8 cellular contexts compared by ENCODE assay signal in the genomic region with DNA sequence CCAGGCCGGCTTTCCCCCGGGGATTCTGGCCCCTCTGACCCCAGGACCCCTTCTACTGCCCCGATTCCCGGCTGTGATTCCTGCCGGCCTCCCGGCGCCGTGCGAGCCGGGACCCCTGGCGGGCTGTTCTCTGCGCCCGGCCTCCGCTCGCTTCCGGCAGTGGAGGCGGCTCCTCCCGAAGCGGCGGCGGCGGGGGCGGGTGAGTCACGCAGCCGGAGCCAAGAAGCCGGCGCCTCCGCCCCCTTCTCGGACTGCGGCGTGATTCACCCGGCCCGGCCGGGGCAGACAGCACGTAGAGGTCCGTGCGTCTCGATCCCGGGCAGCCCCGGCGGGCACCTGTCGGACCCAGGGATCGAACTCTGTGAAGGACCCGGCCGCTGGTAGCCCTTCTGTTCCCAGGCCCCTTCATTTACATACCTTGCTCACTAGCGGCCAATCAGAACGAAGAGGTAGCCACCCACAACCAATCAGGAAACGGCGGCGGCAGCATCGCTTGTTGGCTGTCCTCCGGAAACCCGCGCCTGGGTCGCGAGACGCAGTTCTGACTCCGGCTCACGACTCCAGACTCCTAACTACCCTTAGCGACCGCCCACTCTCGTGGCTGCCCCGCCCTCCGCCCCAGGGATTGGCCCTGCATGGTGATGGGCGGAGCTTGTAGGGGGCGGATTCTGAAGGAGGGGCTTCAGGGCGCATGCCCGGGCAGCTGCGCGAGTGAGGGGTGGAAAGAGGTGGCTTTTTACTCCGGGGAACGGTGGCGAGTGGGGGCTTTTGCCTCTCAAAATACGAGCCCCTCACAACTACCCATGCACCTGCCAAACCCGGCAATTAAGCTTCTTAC. TPM values are rescaled to one million over a fixed set of nuclear protein-coding genes. Genes with fewer than 3 reads are reported as not detected.
DNase-seq lines count a peak whose midpoint lies in the region; ATAC-seq, FAIRE-seq and TF ChIP-seq lines count a peak whose summit lies in the region.

SERTAD1 (minus strand) TSS at position 543 of the 838 bp plus-strand sequence. CDS start 2,446 bp downstream, outside the sequence.

- CTCF ChIA-PET in AG04450 (lab: Charles Lee) (interaction anchor here (0.5 to 1.2 kb wide), 2 partner anchors 120 to 202 kb away, joined by 3 read pairs; no protein-coding TSS in a partner anchor), mammary epithelial cell (lab: Charles Lee; ENCODE audit: low non-redundant PET) (interaction anchor here (0.5 to 0.7 kb wide), 4 partner anchors 40 to 1533 kb away, joined by 3 to 5 read pairs (median 4); partner anchors contain the start of gene BLVRB)

- in situ Hi-C loops in mammary epithelial cell (cut with MboI; ENCODE audit: low sequenced_read_pairs in 2 of 2), result no loop called here

- ATAC-seq in GM18870 (IDR thresholded peaks at IDR 0.05; ENCODE audit: unreplicated experiment) (peak; percentile 77), HG03135 (IDR thresholded peaks at IDR 0.05; ENCODE audit: unreplicated experiment) (peak; percentile 82)

- H3K27me3 ChIP-seq in AG04450 (ENCODE audit: control insufficient read depth, insufficient read depth, low read length) (no peaks in the 10 kb centered on the region), WERI-Rb-1 (ENCODE audit: insufficient read depth, low read depth, severe bottlenecking) (no peaks in the 10 kb centered on the region), mammary epithelial cell (ENCODE audit: insufficient read depth, low read length) (no peaks in the 10 kb centered on the region), iPS-20b (ENCODE audit: insufficient read depth, low read length) (no peaks in the 10 kb centered on the region), small intestine (ENCODE audit: control insufficient read depth in 2 of 2, insufficient read depth in 2 of 2, low read length in 2 of 2) (no peaks in the 10 kb centered on the region)

- H3K4me3 ChIP-seq in AG04450 (ENCODE audit: low read depth, low read length) (peak within 1 kb of the TSS; percentile 91), WERI-Rb-1 (ENCODE audit: low read depth, low read length) (peak within 1 kb of the TSS; percentile 88), mammary epithelial cell (replicated peaks in 1 of 3; ENCODE audit: insufficient read depth in 1 of 3, low read depth in 2 of 3, low read length in 3 of 3) (peak within 1 kb of the TSS; percentile 77 to 92 (median 83)), iPS-20b (ENCODE audit: low read length) (peak within 1 kb of the TSS; percentile 74), small intestine (ENCODE audit: low read depth in 1 of 2, low read length in 2 of 2) (peak within 1 kb of the TSS; percentile 57 to 84)

- H4K20me1 ChIP-seq in mammary epithelial cell (ENCODE audit: insufficient read depth, low read length), result no peaks in the 10 kb centered on the region

- H3K4me1 ChIP-seq in mammary epithelial cell (ENCODE audit: insufficient read depth, low read length) (peaks cover 34% of the 10 kb centered on the region), iPS-20b (ENCODE audit: insufficient read depth, low read length) (peaks cover 5% of the 10 kb centered on the region; the same call in 1 of the 2 replicates), small intestine (ENCODE audit: control insufficient read depth in 2 of 2, insufficient read depth in 1 of 2, low read depth in 1 of 2, low read length in 1 of 2) (no peaks in the 10 kb centered on the region)

- DNase-seq in AG04450 (ENCODE audit: low read depth, low spot score) (peak; percentile 98), NCI-H2196 treated with DMSO at 0.1 percent for 48 hours (lab: John Stamatoyannopoulos, UW; ENCODE audit: unreplicated experiment) (peak; percentile 99), WERI-Rb-1 (peak; percentile 100), mammary epithelial cell (peak; percentile 99), small intestine (peak; percentile 100)

- WGBS in mammary epithelial cell (ENCODE audit: low coverage, missing lambda C conversion rate), result 2% methylated on average over 20 of the region's 75 CpGs
- WGBS in small intestine, 3 donors, result 0% methylated on average over 61 to 75 of the region's 75 CpGs

- no peak for FAIRE-seq in small intestine (lab: Jason Lieb, UNC)

- H3K9me3 ChIP-seq in AG04450 (ENCODE audit: control insufficient read depth, insufficient read depth, low read length), result peaks cover 2% of the 10 kb centered on the region; the same call in 1 of the 2 replicates
- H3K9me3 ChIP-seq in WERI-Rb-1 (ENCODE audit: severe bottlenecking), result no peaks in the 10 kb centered on the region
- H3K9me3 ChIP-seq in mammary epithelial cell (replicated peaks; ENCODE audit: insufficient read depth, low read length), result no peaks in the 10 kb centered on the region
- H3K9me3 ChIP-seq in iPS-20b (ENCODE audit: insufficient read depth, low read depth, low read length), result no peaks in the 10 kb centered on the region
- H3K9me3 ChIP-seq in small intestine (ENCODE audit: control insufficient read depth, low read depth), result no peaks in the 10 kb centered on the region

- H3K4me2 ChIP-seq in mammary epithelial cell (ENCODE audit: insufficient read depth, low read depth, low read length), result peak within 1 kb of the TSS; percentile 80

- TF ChIP-seq CTCF in AG04450 (IDR thresholded peaks at IDR 0.05; ENCODE audit: low read depth, low read length) (peak; percentile 64), WERI-Rb-1 (IDR thresholded peaks at IDR 0.05; ENCODE audit: low read depth, low read length) (peak; percentile 58), mammary epithelial cell (conservative IDR thresholded peaks at IDR 0.05 in 1 of 2, IDR thresholded peaks at IDR 0.05 in 1 of 2; ENCODE audit: extremely low read depth in 1 of 2, insufficient read depth in 1 of 2, low read depth in 1 of 2, low read length in 2 of 2) (peak; percentile 21 to 73)

- BruUV-seq in mammary epithelial cell (replicated peaks; lab: Mats Ljungman, UMichigan), result TSS peak; percentile 62

- dilution Hi-C loops in mammary epithelial cell (cut with HindIII; ENCODE audit: low sequenced_read_pairs), result loop anchor here (5.0 kb wide), 1 partner anchor 172 kb away; no protein-coding TSS in a partner anchor

- peak within 1 kb of the TSS; percentile 98 for H3K27ac ChIP-seq in AG04450 (ENCODE audit: low read depth, low read length)
- peak within 1 kb of the TSS; percentile 95 for H3K27ac ChIP-seq in WERI-Rb-1
- peak within 1 kb of the TSS; percentile 89 for H3K27ac ChIP-seq in mammary epithelial cell (ENCODE audit: insufficient read depth, low read depth, low read length)
- H3K27ac ChIP-seq in iPS-20b (ENCODE audit: low read length), result peak within 1 kb of the TSS; percentile 34
- peak within 1 kb of the TSS; percentile 79 to 99 for H3K27ac ChIP-seq in small intestine (ENCODE audit: low read depth in 1 of 2, low read length in 1 of 2)

- H2AFZ ChIP-seq in mammary epithelial cell (ENCODE audit: low read depth, low read length), result peak within 1 kb of the TSS; percentile 94

- peak within 1 kb of the TSS; percentile 88 for H3K9ac ChIP-seq in mammary epithelial cell (ENCODE audit: insufficient read depth, low read length)
- H3K9ac ChIP-seq in iPS-20b (ENCODE audit: low read depth, low read length), result peak within 1 kb of the TSS; percentile 86

- peaks cover 36% of the 10 kb centered on the region for H3K79me2 ChIP-seq in mammary epithelial cell (ENCODE audit: insufficient read depth, low read length)

- POLR2A ChIA-PET in AG04450 (lab: Yijun Ruan, JAX), result interaction anchor here (0.5 to 2.2 kb wide), 26 partner anchors 8 to 1575 kb away, joined by 3 to 43 read pairs (median 4); partner anchors contain the start of genes BLVRB and DYRK1B

- H3K36me3 ChIP-seq in WERI-Rb-1 (0 out of 2 replicates have a peak, but pooled peaks cover 3% of the 10 kb centered on the region), mammary epithelial cell (ENCODE audit: insufficient read depth, low read length) (peaks cover 3% of the 10 kb centered on the region), iPS-20b (ENCODE audit: insufficient read depth, low read depth, low read length) (peaks cover 8% of the 10 kb centered on the region), small intestine (ENCODE audit: control insufficient read depth in 2 of 2, insufficient read depth in 2 of 2, low read length in 2 of 2) (peaks cover 0 to 4% of the 10 kb centered on the region in 2 donors)

- intact Hi-C loops in mammary epithelial cell (cut with micrococcal nuclease), result loop anchor here (1.0 kb wide), 1 partner anchor 18 kb away; no protein-coding TSS in a partner anchor

RNA-seq across cellular contexts. Expression of gene SERTAD1, which starts in this region (rescaled TPM):
- polyA plus RNA-seq in AG04450 (2011; rRNA removed) (11.9 and 16.2 TPM in 2 replicates), mammary epithelial cell (29.4 TPM), small intestine (10 to 100 TPM; 15.7 to 29.7 (median 29.5) TPM)
- polyA minus RNA-seq in AG04450 (2011; rRNA and poly(A)+ RNA removed), result 3.6 and 6.2 TPM in 2 replicates
- 10 to 100 TPM; 20.6 to 25.8 TPM for total RNA-seq in mammary epithelial cell
- polyA minus RNA-seq in mammary epithelial cell, result 16.0 TPM

Comparison
In these comparisons a context has a peak if more than half of its experiments do, and no peak if none do; other contexts are left out.
1. Peak in every context shown above with its lines: DNase-seq, ATAC-seq, H3K4me3 ChIP-seq and H3K27ac ChIP-seq.
2. H3K27ac ChIP-seq: peak in every context shown above with its lines; median percentile 98 in AG04450; 95 in WERI-Rb-1; 89 in mammary epithelial cell; 89 in small intestine; 34 in iPS-20b.